16 cellular contexts compared by ENCODE assay signal in the genomic region with DNA sequence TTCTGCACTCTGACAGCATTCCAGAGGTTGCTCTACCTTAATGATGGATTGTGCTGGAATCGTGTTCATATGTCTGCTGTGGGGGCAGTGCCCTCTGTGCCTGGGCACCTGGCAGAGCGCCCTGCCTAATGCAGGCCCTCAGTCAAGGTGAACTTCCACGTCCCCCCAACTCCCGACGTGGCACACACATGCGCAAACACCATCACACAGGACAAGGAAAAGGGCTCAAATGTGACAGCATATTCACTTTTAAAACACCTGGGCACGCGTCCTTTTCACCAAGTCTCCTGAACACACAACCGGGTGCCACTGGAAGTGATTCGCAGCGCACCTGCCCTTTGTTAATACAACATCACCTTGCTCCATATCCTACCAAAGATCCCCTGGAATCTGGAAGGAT. TPM values are rescaled to one million over a fixed set of nuclear protein-coding genes. Genes with fewer than 3 reads are reported as not detected.
DNase-seq lines count a peak whose midpoint lies in the region; ATAC-seq, FAIRE-seq and TF ChIP-seq lines count a peak whose summit lies in the region.
"Had no signal": no experiment of that assay in that cellular context is flagged by ENCODE, and none has a peak within 500 bp of the region (broad histone marks: within the 10 kb centered on the region; RNA-seq: fewer than 3 reads in every experiment).

No MANE protein-coding gene starts in this region.

- no peak for FAIRE-seq in kidney (lab: Jason Lieb, UNC)
- FAIRE-seq: A204.1, GM12878, GM18507, HTR-8/SVneo had no signal

- H3K4me3 ChIP-seq in right atrium auricular region (no peak overlapping the region), kidney (ENCODE audit: low read length in 2 of 2) (no peak overlapping the region), osteoblast (ENCODE audit: insufficient read depth, low read length) (no peak overlapping the region), upper lobe of right lung (no peak overlapping the region)
- H3K4me3 ChIP-seq: GM12878 had no signal

- no peaks in the 10 kb centered on the region for H3K79me2 ChIP-seq in osteoblast (ENCODE audit: insufficient read depth, low read length)

- no peak overlapping the region for H3K9ac ChIP-seq in kidney (ENCODE audit: low read length in 2 of 2)

- H3K9me3 ChIP-seq in right atrium auricular region: no peaks in the 10 kb centered on the region
- no peaks in the 10 kb centered on the region for H3K9me3 ChIP-seq in kidney (ENCODE audit: control insufficient read depth in 1 of 2, low read length in 2 of 2)
- no peaks in the 10 kb centered on the region for H3K9me3 ChIP-seq in osteoblast (ENCODE audit: low read depth, low read length)
- H3K9me3 ChIP-seq in upper lobe of right lung: no peaks in the 10 kb centered on the region

- peaks cover 64% of the 10 kb centered on the region for H3K36me3 ChIP-seq in right atrium auricular region
- H3K36me3 ChIP-seq in kidney (ENCODE audit: control insufficient read depth in 1 of 2, insufficient read depth in 2 of 2, low read length in 2 of 2): peaks cover 21 to 36% of the 10 kb centered on the region in 2 donors
- peaks cover 41% of the 10 kb centered on the region for H3K36me3 ChIP-seq in osteoblast (ENCODE audit: insufficient read depth, low read length)
- peaks cover 68% of the 10 kb centered on the region for H3K36me3 ChIP-seq in upper lobe of right lung

- DNase-seq in cardiac septum (ENCODE audit: low spot score) (peak; percentile 26), right atrium auricular region (ENCODE audit: low spot score) (no peak), kidney (peak; percentile 33), osteoblast (ENCODE audit: insufficient read length, low spot score, missing footprints) (peak; percentile 75), upper lobe of right lung (peak; percentile 44), medulla oblongata (ENCODE audit: extremely low spot score) (no peak)
- DNase-seq in stimulated activated naive CD8-positive, alpha-beta T cell treated with anti-CD3 and anti-CD28 coated beads, Interleukin-15, Interleukin-2, amounts not matched to agents 100 U/mL and 50 U/mL, for 24 hours: no peak
- DNase-seq: C1 segment of cervical spinal cord; CD4-positive, alpha-beta T cell; DMS79; HCEC 1CT; HFFc6 had no signal

- H3K27ac ChIP-seq in right atrium auricular region (no peak overlapping the region), kidney (ENCODE audit: low read depth in 2 of 2, low read length in 2 of 2) (no peak overlapping the region), osteoblast (ENCODE audit: low read depth, low read length) (no peak overlapping the region), upper lobe of right lung (no peak overlapping the region)

- H3K4me1 ChIP-seq in right atrium auricular region (no peaks in the 10 kb centered on the region), kidney (ENCODE audit: control insufficient read depth in 1 of 2, insufficient read depth in 1 of 2, low read depth in 1 of 2, low read length in 2 of 2) (no peaks in the 10 kb centered on the region), osteoblast (ENCODE audit: insufficient read depth, low read length) (no peaks in the 10 kb centered on the region), upper lobe of right lung (no peaks in the 10 kb centered on the region)

- no peak overlapping the region for H2AFZ ChIP-seq in osteoblast (ENCODE audit: low read length)

- H4K20me1 ChIP-seq in osteoblast (ENCODE audit: insufficient read depth, low read length): no peaks in the 10 kb centered on the region

- ATAC-seq in upper lobe of right lung: no peak
- no peak for ATAC-seq in stimulated activated naive CD8-positive, alpha-beta T cell treated with anti-CD3 and anti-CD28 coated beads, Interleukin-15, Interleukin-2, amounts not matched to agents 100 U/mL and 50 U/mL, for 24 hours
- ATAC-seq: GM12878 had no signal

- no peak overlapping the region for H3K4me2 ChIP-seq in osteoblast (ENCODE audit: insufficient read depth, low read length)

- intact Hi-C loops in cardiac septum (cut with DNase I): no loop called here
- intact Hi-C loops in kidney (cut with DNase I): no loop called here
- intact Hi-C loops in upper lobe of right lung (cut with DNase I): no loop called here

- H3K27me3 ChIP-seq in right atrium auricular region (no peaks in the 10 kb centered on the region), osteoblast (ENCODE audit: insufficient read depth, low read length) (no peaks in the 10 kb centered on the region), upper lobe of right lung (no peaks in the 10 kb centered on the region)

- TF ChIP-seq CTCF in right atrium auricular region (IDR thresholded peaks at IDR 0.05) (no peak), kidney (IDR thresholded peaks at IDR 0.05; ENCODE audit: borderline replicate concordance, extremely low read depth, insufficient read depth) (no peak), osteoblast (IDR thresholded peaks at IDR 0.05; ENCODE audit: extremely low read depth, low read depth, low read length) (no peak), upper lobe of right lung (IDR thresholded peaks at IDR 0.05) (no peak)

RNA-seq across cellular contexts. Expression of a gene that starts 11.7 kb away (rescaled TPM):
- total RNA-seq in cardiac septum (44.3 TPM), right atrium auricular region (10 to 100 TPM; 30.0 to 33.3 TPM), kidney (37.1 TPM), osteoblast (30.9 and 35.8 TPM in 2 replicates), upper lobe of right lung (47.5 TPM)
- 72.4 TPM for polyA plus RNA-seq in kidney (ENCODE audit: insufficient read depth, low read depth, low replicate concordance)

RNA-seq across cellular contexts. Expression of a gene that starts 13.4 kb away (rescaled TPM):
- 14.3 TPM for total RNA-seq in cardiac septum
- total RNA-seq in right atrium auricular region: 10 to 100 TPM in 1 of 2 donors, 1 to 10 TPM in 1; 6.8 to 11.4 TPM
- 18.4 TPM for total RNA-seq in kidney
- 19.6 TPM for polyA plus RNA-seq in kidney (ENCODE audit: insufficient read depth, low read depth, low replicate concordance)
- total RNA-seq in osteoblast: 9.8 and 12.4 TPM in 2 replicates
- 18.5 TPM for total RNA-seq in upper lobe of right lung

RNA-seq across cellular contexts. Expression of a gene that starts 15.8 kb away (rescaled TPM):
- 0.30 TPM for total RNA-seq in cardiac septum
- under 1 TPM in 1 of 2 donors, not detected in 1; 0.16 TPM for total RNA-seq in right atrium auricular region
- 0.54 TPM for total RNA-seq in kidney
- polyA plus RNA-seq in kidney (ENCODE audit: insufficient read depth, low read depth, low replicate concordance): not detected
- total RNA-seq in osteoblast: not detected in 2 replicates
- 0.29 TPM for total RNA-seq in upper lobe of right lung
- total RNA-seq: CD4-positive, alpha-beta T cell; HFFc6 had no signal

RNA-seq across cellular contexts. Expression of a gene that starts 25.2 kb away (rescaled TPM):
- total RNA-seq in cardiac septum (9.3 TPM), right atrium auricular region (10 to 100 TPM; 14.9 to 32.6 TPM), kidney (10.9 TPM), osteoblast (61.9 and 85.4 TPM in 2 replicates), upper lobe of right lung (96.6 TPM)
- polyA plus RNA-seq in kidney (ENCODE audit: insufficient read depth, low read depth, low replicate concordance): 2.8 TPM

Comparison
In these comparisons a context has a peak if more than half of its experiments do, and no peak if none do; other contexts are left out.
1. DNase-seq: peak in cardiac septum (single experiment), kidney (single experiment), osteoblast (single experiment) and upper lobe of right lung (single experiment); none in right atrium auricular region (single experiment), medulla oblongata (single experiment) and stimulated activated naive CD8-positive, alpha-beta T cell treated with anti-CD3 and anti-CD28 coated beads, Interleukin-15, Interleukin-2, amounts not matched to agents 100 U/mL and 50 U/mL, for 24 hours (single experiment).